Comparison of ENCODE assay signal across 25 cellular contexts in the genomic region with DNA sequence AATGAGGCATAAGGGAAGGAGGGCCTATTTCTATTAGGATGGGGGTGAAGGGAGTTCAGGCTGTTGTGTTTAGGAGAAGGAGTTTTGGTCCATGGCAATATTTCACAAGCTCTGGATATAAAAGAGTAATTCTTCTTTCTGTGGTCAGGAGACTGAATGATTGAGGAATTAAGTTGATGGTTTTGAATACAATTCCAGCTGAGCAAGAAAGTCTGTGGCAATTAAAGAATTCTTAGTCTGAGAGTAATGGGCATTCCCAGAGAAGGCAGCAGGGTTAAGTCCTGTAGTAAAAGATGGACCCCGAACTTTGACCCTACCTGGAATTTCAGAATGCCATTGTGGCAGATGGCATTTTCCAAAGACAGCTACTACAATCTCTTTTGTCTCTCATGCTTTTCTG.
"Had no signal": no experiment of that assay in that cellular context is flagged by ENCODE, and none has a peak within 500 bp of the region (broad histone marks: within the 10 kb centered on the region; RNA-seq: fewer than 3 reads in every experiment).

No MANE protein-coding gene starts in this region.

- H3K4me3 ChIP-seq: colonic mucosa, gastroesophageal sphincter, heart left ventricle, hepatocyte, lung, mucosa of descending colon, prostate gland, sigmoid colon, skin epidermis, testis, tibial artery, upper lobe of left lung had no signal

- H3K4me2 ChIP-seq: hepatocyte had no signal

- H3K9me3 ChIP-seq: colonic mucosa, gastroesophageal sphincter, heart left ventricle, mucosa of descending colon, prostate gland, sigmoid colon, testis, tibial artery, upper lobe of left lung had no signal

- H3K27me3 ChIP-seq: colonic mucosa, gastroesophageal sphincter, heart left ventricle, hepatocyte, sigmoid colon, testis, tibial artery, upper lobe of left lung had no signal

- H3K27ac ChIP-seq: colonic mucosa, epithelial cell of prostate, foreskin keratinocyte, gastroesophageal sphincter, heart left ventricle, hepatocyte, prostate gland, sigmoid colon, skin epidermis, testis, tibial artery, upper lobe of left lung had no signal

- H3K36me3 ChIP-seq: colonic mucosa, gastroesophageal sphincter, heart left ventricle, prostate gland, sigmoid colon, tibial artery, upper lobe of left lung had no signal

- H3K4me1 ChIP-seq: colonic mucosa, foreskin keratinocyte, gastroesophageal sphincter, heart left ventricle, prostate gland, sigmoid colon, testis, tibial artery, upper lobe of left lung had no signal

- DNase-seq: colonic mucosa; effector CD8-positive, alpha-beta T cell; endodermal cell; foreskin keratinocyte; heart left ventricle; kidney; mucosa of descending colon; naive B cell; nucleus accumbens; right cardiac atrium; sigmoid colon; stimulated activated CD4-positive, alpha-beta T cell treated with anti-CD3 and anti-CD28 coated beads, Interleukin-1b, Interleukin-23, amount 100 ng/mL, for 48 hours; stimulated activated CD4-positive, alpha-beta T cell treated with anti-CD3 and anti-CD28 coated beads, Interleukin-4, amount 100 ng/mL, for 1 hour; stimulated activated CD8-positive, alpha-beta memory T cell treated with anti-CD3 and anti-CD28 coated beads, Interleukin-4, amount 100 ng/mL, for 48 hours; stimulated activated naive CD8-positive, alpha-beta T cell treated with anti-CD3 and anti-CD28 coated beads, Interleukin-15, Interleukin-2, amounts not matched to agents 100 U/mL and 50 U/mL, for 24 hours; substantia nigra; testis; tibial artery; upper lobe of left lung had no signal

- H2AFZ ChIP-seq: hepatocyte had no signal

- H3K79me2 ChIP-seq: hepatocyte had no signal
